ENCODE assay signal across 15 cellular contexts in the genomic region with DNA sequence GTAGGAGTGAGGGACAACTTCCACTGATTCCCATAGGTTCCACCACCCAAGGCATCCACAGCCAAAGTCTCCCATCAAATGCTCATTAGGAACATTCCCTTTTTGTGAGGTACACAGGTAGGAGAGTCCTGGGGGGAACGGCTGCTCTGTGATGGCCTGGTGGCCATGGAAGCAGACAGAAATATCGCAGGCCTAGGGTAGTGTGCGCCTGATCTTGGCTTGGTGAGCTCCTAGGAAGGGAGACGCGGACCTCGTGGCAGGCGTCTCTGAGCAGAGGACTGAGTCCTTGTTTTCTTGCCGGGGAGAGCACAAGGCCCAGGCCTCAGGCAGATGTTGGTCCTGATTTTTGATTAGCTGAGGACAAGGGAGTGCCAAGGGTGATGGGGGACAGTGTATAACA.
"Had no signal": no experiment of that assay in that cellular context is flagged by ENCODE, and none has a peak within 500 bp of the region (broad histone marks: within the 10 kb centered on the region; RNA-seq: fewer than 3 reads in every experiment).

No MANE protein-coding gene starts in this region.

- H3K27ac ChIP-seq: ovary, SK-N-MC, skin epidermis, upper lobe of left lung, WERI-Rb-1 had no signal

- H3K4me3 Mint-ChIP-seq: activated CD4-positive, alpha-beta memory T cell treated with anti-CD3 and anti-CD28 coated beads, Interleukin-2, amount 10 ng/mL, durations not matched to agents 7 days and 5 days; activated CD4-positive, alpha-beta T cell treated with anti-CD3 and anti-CD28 coated beads for 36 hours; activated T-helper 17 cell treated with anti-CD3 and anti-CD28 coated beads, Interleukin-2, amount 50 U/mL, for 72 hours; brain had no signal

- H3K4me3 ChIP-seq: ovary, SK-N-MC, skin epidermis, upper lobe of left lung had no signal

- H3K27me3 Mint-ChIP-seq: activated CD4-positive, alpha-beta memory T cell treated with anti-CD3 and anti-CD28 coated beads, Interleukin-2, amount 10 ng/mL, durations not matched to agents 7 days and 5 days; activated CD4-positive, alpha-beta T cell treated with anti-CD3 and anti-CD28 coated beads for 36 hours; activated T-helper 17 cell treated with anti-CD3 and anti-CD28 coated beads, Interleukin-2, amount 50 U/mL, for 72 hours had no signal

- H3K4me1 Mint-ChIP-seq: activated CD4-positive, alpha-beta memory T cell treated with anti-CD3 and anti-CD28 coated beads, Interleukin-2, amount 10 ng/mL, durations not matched to agents 7 days and 5 days; activated CD4-positive, alpha-beta T cell treated with anti-CD3 and anti-CD28 coated beads for 36 hours; activated T-helper 17 cell treated with anti-CD3 and anti-CD28 coated beads, Interleukin-2, amount 50 U/mL, for 72 hours; brain had no signal

- H3K4me1 ChIP-seq: upper lobe of left lung had no signal

- H3K36me3 ChIP-seq: ovary had no signal

- H3K27ac Mint-ChIP-seq: activated CD4-positive, alpha-beta memory T cell treated with anti-CD3 and anti-CD28 coated beads, Interleukin-2, amount 10 ng/mL, durations not matched to agents 7 days and 5 days; activated CD4-positive, alpha-beta T cell treated with anti-CD3 and anti-CD28 coated beads for 36 hours; activated T-helper 17 cell treated with anti-CD3 and anti-CD28 coated beads, Interleukin-2, amount 50 U/mL, for 72 hours; brain had no signal

- ATAC-seq: activated CD4-positive, alpha-beta T cell treated with anti-CD3 and anti-CD28 coated beads for 36 hours; activated T-helper 17 cell treated with anti-CD3 and anti-CD28 coated beads, Interleukin-2, amount 50 U/mL, for 72 hours; esophagus mucosa; left colon had no signal

- H3K27me3 ChIP-seq: ovary, upper lobe of left lung had no signal

- DNase-seq: activated CD4-positive, alpha-beta memory T cell treated with anti-CD3 and anti-CD28 coated beads, Interleukin-2, amount 10 ng/mL, durations not matched to agents 7 days and 5 days; activated CD4-positive, alpha-beta T cell treated with anti-CD3 and anti-CD28 coated beads for 36 hours; activated naive CD4-positive, alpha-beta T cell treated with anti-CD3 and anti-CD28 coated beads, Interleukin-2, amount 50 U/mL, for 16 hours; cerebellar nuclear complex; left colon; mesendoderm; T-helper 1 cell; WERI-Rb-1 had no signal
